In the genomic region with DNA sequence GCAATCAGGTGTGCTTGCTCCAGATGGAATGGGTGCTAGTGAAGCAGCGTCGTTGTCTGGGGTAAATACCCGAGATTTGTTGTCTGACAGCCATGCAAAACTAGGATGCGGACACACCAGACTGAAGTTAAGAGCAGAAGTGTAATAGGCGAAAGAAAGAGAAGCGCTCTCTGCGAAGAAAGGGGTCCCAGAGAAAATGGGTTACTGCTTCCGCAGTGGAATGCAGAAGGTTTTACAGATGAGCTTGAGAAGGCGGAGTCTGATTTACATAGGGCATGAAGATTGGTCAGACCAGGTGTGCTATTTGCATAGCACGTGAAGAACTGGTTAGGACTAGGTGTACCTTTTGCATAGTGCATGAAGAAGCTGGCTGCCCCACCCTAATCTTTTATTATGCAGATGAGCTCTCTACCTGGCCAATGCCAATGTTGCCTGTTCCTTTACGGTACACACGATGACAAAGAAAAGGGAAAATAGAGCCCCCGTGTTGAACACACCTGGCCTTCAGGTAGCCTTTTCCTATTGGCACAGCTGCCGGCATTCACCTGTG, we compare ENCODE assay signal across 9 cellular contexts. TPM values are rescaled to one million over a fixed set of nuclear protein-coding genes. Genes with fewer than 3 reads are reported as not detected.
DNase-seq lines count a peak whose midpoint lies in the region; ATAC-seq and TF ChIP-seq lines count a peak whose summit lies in the region.
"Had no signal": no experiment of that assay in that cellular context is flagged by ENCODE, and none has a peak within 500 bp of the region (broad histone marks: within the 10 kb centered on the region; RNA-seq: fewer than 3 reads in every experiment).

No MANE protein-coding gene starts in this region.

- no peak overlapping the region for H3K27ac Mint-ChIP-seq in immature natural killer cell

- DNase-seq in NCI-H1092 treated with DMSO at 0.1 percent for 48 hours (lab: John Stamatoyannopoulos, UW) (peak; percentile 17), Peyer's patch (peak in 1 of 3 donors; percentile 66), kidney tubule cell (ENCODE audit: low spot score) (peak; percentile 67), NCI-H2227 treated with DMSO at 0.1 percent for 48 hours (lab: John Stamatoyannopoulos, UW) (no peak), immature natural killer cell (no peak)
- no peak for DNase-seq in stimulated activated CD8-positive, alpha-beta memory T cell treated with anti-CD3 and anti-CD28 coated beads, Interleukin-4, amount 100 ng/mL, for 48 hours
- DNase-seq: sigmoid colon had no signal

- peaks cover 2 to 31% (median 5%) of the 10 kb centered on the region in 4 donors for H3K4me1 ChIP-seq in Peyer's patch

- H3K27me3 Mint-ChIP-seq in immature natural killer cell (ENCODE audit: low read depth in 3 of 3), result peaks cover 0 to 6% (median 5%) of the 10 kb centered on the region in 3 donors

- peak overlapping the region in 2 of 4 donors; percentile 21 to 29 for H3K4me3 ChIP-seq in Peyer's patch
- H3K4me3 ChIP-seq: sigmoid colon had no signal

- peak; percentile 74 to 76 for TF ChIP-seq POLR2A in Peyer's patch (IDR thresholded peaks at IDR 0.05)

- H3K36me3 ChIP-seq in Peyer's patch, result no peaks in the 10 kb centered on the region
- H3K36me3 ChIP-seq: sigmoid colon had no signal

- peak overlapping the region in 1 of 5 donors; percentile 29 for H3K4me3 Mint-ChIP-seq in immature natural killer cell

- no peak for TF ChIP-seq CTCF in 22Rv1 (IDR thresholded peaks at IDR 0.05)
- TF ChIP-seq CTCF in Peyer's patch (IDR thresholded peaks at IDR 0.05), result no peak

- no peak for ATAC-seq in HG02759 (IDR thresholded peaks at IDR 0.05; ENCODE audit: unreplicated experiment)

- H3K4me1 Mint-ChIP-seq in immature natural killer cell, result peaks cover 15 to 29% of the 10 kb centered on the region in 2 donors

- H3K9me3 Mint-ChIP-seq in immature natural killer cell, result no peaks in the 10 kb centered on the region

- no peaks in the 10 kb centered on the region for H3K9me3 ChIP-seq in Peyer's patch
- H3K9me3 ChIP-seq: sigmoid colon had no signal

- H3K36me3 Mint-ChIP-seq in immature natural killer cell, result no peaks in the 10 kb centered on the region

- H3K27ac ChIP-seq in 22Rv1 (peak overlapping the region; percentile 49), Peyer's patch (peak overlapping the region in 3 of 4 donors; percentile 55 to 67 (median 62))
- H3K27ac ChIP-seq: sigmoid colon had no signal

- H3K27me3 ChIP-seq in Peyer's patch, result no peaks in the 10 kb centered on the region
- H3K27me3 ChIP-seq: sigmoid colon had no signal

RNA-seq across cellular contexts. Expression of a gene that starts 32.0 kb away (rescaled TPM):
- 1 to 10 TPM; 4.2 to 5.0 (median 4.5) TPM for total RNA-seq in Peyer's patch
- polyA plus RNA-seq in immature natural killer cell, result 10 to 100 TPM in 1 of 3 donors, 1 to 10 TPM in 2; 2.4 to 11.1 (median 4.9) TPM

RNA-seq across cellular contexts. Expression of a gene that starts 49.5 kb away (rescaled TPM):
- 10 to 100 TPM; 20.1 to 56.9 (median 32.3) TPM for total RNA-seq in Peyer's patch
- polyA plus RNA-seq in immature natural killer cell, result 1,000 to 10,000 TPM; 1,031 to 1,827 (median 1,086) TPM

Comparison
In these comparisons a context has a peak if more than half of its experiments do, and no peak if none do; other contexts are left out.
1. DNase-seq: peak in NCI-H1092 treated with DMSO at 0.1 percent for 48 hours (single experiment) and kidney tubule cell (single experiment); none in NCI-H2227 treated with DMSO at 0.1 percent for 48 hours (single experiment), immature natural killer cell (0 of 3) and stimulated activated CD8-positive, alpha-beta memory T cell treated with anti-CD3 and anti-CD28 coated beads, Interleukin-4, amount 100 ng/mL, for 48 hours (single experiment).